In genomic region chr5:141696431-141696830, GRCh38 we compare ENCODE assay signal across 21 cellular contexts. TPM values are rescaled to one million over a fixed set of nuclear protein-coding genes. Genes with fewer than 3 reads are reported as not detected.
DNase-seq lines count a peak whose midpoint lies in the region; ATAC-seq, FAIRE-seq and TF ChIP-seq lines count a peak whose summit lies in the region.
"Had no signal": no experiment of that assay in that cellular context is flagged by ENCODE, and none has a peak within 500 bp of the region (broad histone marks: within the 10 kb centered on the region; RNA-seq: fewer than 3 reads in every experiment).

No MANE protein-coding gene starts in this region.

- no peak for ATAC-seq in IMR-90 (ENCODE audit: low read depth)
- ATAC-seq: CD8-positive, alpha-beta T cell had no signal

- in situ Hi-C loops in IMR-90 (cut with MboI; ENCODE audit: low sequenced_read_pairs) (loop anchor here (5.0 to 25.0 kb wide), 2 partner anchors 186 to 416 kb away; partner anchors contain the start of gene NDFIP1), transverse colon (cut with MboI; ENCODE audit: low pct_ligation_motif_present in 1 of 4, low pct_unique_long_range_greater_than_20kb in 1 of 4, low sequenced_read_pairs in 3 of 4) (loop anchor here (10.0 to 25.0 kb wide), 4 partner anchors 258 to 441 kb away; partner anchors contain the start of genes PCDH12 (in 1 of the 4) and RNF14 (in 1 of the 4))

- H4K8ac ChIP-seq in IMR-90 (ENCODE audit: low read depth in 2 of 2, low read length in 2 of 2) = no peak overlapping the region

- CTCF ChIA-PET in IMR-90 (lab: Yijun Ruan, JAX) = interaction anchor here (1.7 to 4.7 kb wide), 2 partner anchors 183 to 265 kb away, joined by 6 to 26 read pairs; no protein-coding TSS in a partner anchor

- no TSS peak for BruUV-seq in IMR-90 (replicated peaks; lab: Mats Ljungman, UMichigan)

- H3K23ac ChIP-seq in IMR-90 (ENCODE audit: low read depth, low read length) = peak overlapping the region; percentile 36; the same call in 1 of the 2 replicates

- H3K9me3 ChIP-seq in IMR-90 (ENCODE audit: control insufficient read depth, insufficient read depth, low read length) (no peaks in the 10 kb centered on the region), neural progenitor cell (ENCODE audit: low read depth) (no peaks in the 10 kb centered on the region), transverse colon (no peaks in the 10 kb centered on the region)

- DNase-seq in IMR-90 (no peak), neural progenitor cell (ENCODE audit: low spot score) (no peak), type B pancreatic cell (ENCODE audit: extremely low spot score, unreplicated experiment) (no peak), H54 (ENCODE audit: insufficient read length, low spot score) (no peak), transverse colon (no peak)
- no peak for DNase-seq in activated naive CD4-positive, alpha-beta T cell treated with Interleukin-2 at 50 U/mL for 16 hours
- DNase-seq: C1 segment of cervical spinal cord; CD8-positive, alpha-beta T cell; COR-L47; DMS153; DMS79 treated with DMSO at 0.1 percent for 48 hours; EL; H9 had no signal

- H3F3A ChIP-seq in neural progenitor cell (ENCODE audit: low read depth) = peaks cover 12% of the 10 kb centered on the region

- H3K18ac ChIP-seq in IMR-90 (ENCODE audit: low read depth, low read length) = no peak overlapping the region

- no peak overlapping the region for H3K4ac ChIP-seq in IMR-90 (ENCODE audit: low read depth, low read length)

- TF ChIP-seq CTCF in IMR-90 (conservative IDR thresholded peaks at IDR 0.05; ENCODE audit: low read depth, low read length) (no peak), brain (conservative IDR thresholded peaks at IDR 0.05) (no peak), neural progenitor cell (IDR thresholded peaks at IDR 0.05) (no peak), type B pancreatic cell (conservative IDR thresholded peaks at IDR 0.05) (no peak), transverse colon (IDR thresholded peaks at IDR 0.05) (no peak)

- peaks cover 62% of the 10 kb centered on the region for H3K27me3 ChIP-seq in IMR-90 (ENCODE audit: control insufficient read depth, insufficient read depth, low read length)
- H3K27me3 ChIP-seq in neural progenitor cell = peaks cover 26% of the 10 kb centered on the region
- H3K27me3 ChIP-seq in transverse colon = peaks cover 38% of the 10 kb centered on the region

- peak overlapping the region; percentile 18 for H2AK9ac ChIP-seq in IMR-90 (replicated peaks; ENCODE audit: low read depth, low read length, poor library complexity)

- H2BK5ac ChIP-seq in IMR-90 (ENCODE audit: low read depth, low read length, poor library complexity, severe bottlenecking) = no peak overlapping the region

- no peak overlapping the region for H2BK20ac ChIP-seq in IMR-90 (ENCODE audit: low read depth, low read length)

- no peak for FAIRE-seq in H54 (lab: Jason Lieb, UNC)
- FAIRE-seq: A204.1, D721Med, G401.6, GM12891 had no signal

- peak overlapping the region; percentile 44 for H2AFZ ChIP-seq in IMR-90 (replicated peaks; ENCODE audit: low read length, poor library complexity)
- H2AFZ ChIP-seq in neural progenitor cell (replicated peaks) = no peak overlapping the region
- H2AFZ ChIP-seq: GM23248 had no signal

- no peak overlapping the region for H3K14ac ChIP-seq in IMR-90 (replicated peaks; ENCODE audit: low read depth, low read length)

- no peak overlapping the region for H3K56ac ChIP-seq in IMR-90 (ENCODE audit: extremely low read depth, insufficient read depth, low read length)

- TF ChIP-seq POLR2A in IMR-90 (IDR thresholded peaks at IDR 0.05; ENCODE audit: low read depth, low read length) = no peak
- TF ChIP-seq POLR2A in H54 (IDR thresholded peaks at IDR 0.05; ENCODE audit: low read depth, low read length) = no peak
- TF ChIP-seq POLR2A in transverse colon (IDR thresholded peaks at IDR 0.05) = no peak

- no peak overlapping the region for H3K27ac ChIP-seq in IMR-90 (ENCODE audit: insufficient read depth, low read length)
- no peak overlapping the region for H3K27ac ChIP-seq in neural progenitor cell
- H3K27ac ChIP-seq in transverse colon = no peak overlapping the region
- H3K27ac ChIP-seq: GM23248, HL-60 had no signal

- H3K4me1 Mint-ChIP-seq in brain (peaks cover 67% of the 10 kb centered on the region), neural progenitor cell (peaks cover 22% of the 10 kb centered on the region), type B pancreatic cell (ENCODE audit: unreplicated experiment) (peaks cover 9% of the 10 kb centered on the region)

- no peaks in the 10 kb centered on the region; the same call in 1 of the 2 replicates for H3K4me1 ChIP-seq in IMR-90 (ENCODE audit: control insufficient read depth, insufficient read depth, low read length)
- H3K4me1 ChIP-seq in neural progenitor cell = peaks cover 16% of the 10 kb centered on the region
- H3K4me1 ChIP-seq in transverse colon = peaks cover 4 to 12% (median 4%) of the 10 kb centered on the region in 4 donors

- H3K36me3 Mint-ChIP-seq in brain (no peaks in the 10 kb centered on the region), neural progenitor cell (no peaks in the 10 kb centered on the region), type B pancreatic cell (no peaks in the 10 kb centered on the region)
- H3K36me3 Mint-ChIP-seq: CD8-positive, alpha-beta T cell had no signal

- no peaks in the 10 kb centered on the region for H3K79me1 ChIP-seq in IMR-90 (ENCODE audit: low read depth in 1 of 2, low read length in 2 of 2)

- POLR2A ChIA-PET in IMR-90 (lab: Charles Lee; ENCODE audit: unreplicated experiment) = no interaction called here

- no peak overlapping the region for H3K4me2 ChIP-seq in IMR-90 (ENCODE audit: low read depth, low read length)
- H3K4me2 ChIP-seq in neural progenitor cell = no peak overlapping the region

- no peak overlapping the region for H4K91ac ChIP-seq in IMR-90 (ENCODE audit: insufficient read depth, low read depth, low read length)

- H2BK120ac ChIP-seq in IMR-90 (ENCODE audit: low read depth, low read length) = no peak overlapping the region

- TF ChIP-seq EP300 in transverse colon (IDR thresholded peaks at IDR 0.05; ENCODE audit: low read depth) = no peak

- intact Hi-C loops in IMR-90 (cut with micrococcal nuclease) = no loop called here
- intact Hi-C loops in transverse colon (cut with DNase I; ENCODE audit: low total_unique reads) = no loop called here

- TF ChIP-seq RAD21 in IMR-90 (IDR thresholded peaks at IDR 0.05; ENCODE audit: low read length) = no peak

- no CpG with 5 or more reads among the region's 2 CpGs for WGBS in IMR-90 (ENCODE audit: extremely low coverage in 2 of 2, insufficient read length in 1 of 2), 2 experiments
- WGBS in transverse colon (ENCODE audit: low coverage in 1 of 2), 2 donors = 96% methylated on average over 2 of the region's 2 CpGs; no CpG with 5 or more reads in 1 of the 2 donors

- H4K5ac ChIP-seq in IMR-90 (ENCODE audit: low read depth, low read length) = no peak overlapping the region

- H3K27me3 Mint-ChIP-seq in brain (peaks cover 9% of the 10 kb centered on the region), neural progenitor cell (ENCODE audit: insufficient read depth, low read depth) (peaks cover 9% of the 10 kb centered on the region), type B pancreatic cell (peaks cover 85% of the 10 kb centered on the region)

- H2BK15ac ChIP-seq in IMR-90 (ENCODE audit: low read depth, low read length) = no peak overlapping the region

- H3K4me3 ChIP-seq in IMR-90 (ENCODE audit: insufficient read depth, low read depth, low read length) (no peak overlapping the region), neural progenitor cell (no peak overlapping the region), transverse colon (no peak overlapping the region)
- H3K4me3 ChIP-seq: GM23248 had no signal

- H3K27ac Mint-ChIP-seq in brain = peak overlapping the region in 3 of 5 experiments; percentile 27 to 87 (median 40)
- H3K27ac Mint-ChIP-seq in neural progenitor cell = peak overlapping the region; percentile 72
- peak overlapping the region; percentile 68 for H3K27ac Mint-ChIP-seq in type B pancreatic cell
- H3K27ac Mint-ChIP-seq: B cell; CD8-positive, alpha-beta T cell; H9 had no signal

- H3K9ac ChIP-seq in IMR-90 (ENCODE audit: low read depth, low read length) = no peak overlapping the region
- H3K9ac ChIP-seq in neural progenitor cell = no peak overlapping the region
- H3K9ac ChIP-seq: GM23248 had no signal

- H3K4me3 Mint-ChIP-seq in brain (no peak overlapping the region), neural progenitor cell (no peak overlapping the region), type B pancreatic cell (no peak overlapping the region)
- H3K4me3 Mint-ChIP-seq: B cell; CD8-positive, alpha-beta T cell; H9 had no signal

- no peaks in the 10 kb centered on the region for H3K79me2 ChIP-seq in neural progenitor cell (ENCODE audit: low read depth)

- H3K9me1 ChIP-seq in IMR-90 (ENCODE audit: insufficient read depth, low read length) = no peaks in the 10 kb centered on the region; the same call in 1 of the 2 replicates

- H3K9me3 Mint-ChIP-seq in brain = no peaks in the 10 kb centered on the region
- no peaks in the 10 kb centered on the region for H3K9me3 Mint-ChIP-seq in neural progenitor cell
- H3K9me3 Mint-ChIP-seq in type B pancreatic cell = no peaks in the 10 kb centered on the region
- H3K9me3 Mint-ChIP-seq: CD8-positive, alpha-beta T cell; H9 had no signal

- H3K36me3 ChIP-seq in IMR-90 (ENCODE audit: control insufficient read depth, insufficient read depth, low read length) (no peaks in the 10 kb centered on the region), neural progenitor cell (no peaks in the 10 kb centered on the region), transverse colon (no peaks in the 10 kb centered on the region)

- H4K20me1 ChIP-seq in IMR-90 (ENCODE audit: insufficient read depth, low read length) = no peaks in the 10 kb centered on the region; the same call in none of the 2 replicates
- no peaks in the 10 kb centered on the region for H4K20me1 ChIP-seq in neural progenitor cell (ENCODE audit: low read depth)

- no peak overlapping the region for H2AK5ac ChIP-seq in IMR-90 (ENCODE audit: low read depth, low read length)

- dilution Hi-C loops in IMR-90 (cut with HindIII; ENCODE audit: low sequenced_read_pairs, unreplicated experiment) = no loop called here

RNA-seq across cellular contexts. Expression of gene ARAP3, which starts 14.4 kb away (rescaled TPM):
- total RNA-seq in IMR-90 (2012; rRNA removed) = 1.4 and 2.2 TPM in 2 replicates
- 6.6 and 6.9 TPM in 2 replicates for polyA plus RNA-seq in IMR-90 (2012; rRNA removed)
- 3.8 and 4.4 TPM in 2 replicates for polyA plus RNA-seq in IMR-90 (2012; cell fraction: cytosol; rRNA removed)
- polyA plus RNA-seq in IMR-90 (2012; cell fraction: nucleus; rRNA removed; ENCODE audit: low replicate concordance) = 24.9 and 36.4 TPM in 2 replicates
- 3.5 TPM for polyA plus RNA-seq in brain (ENCODE audit: insufficient read depth, low read depth, low replicate concordance)
- total RNA-seq in neural progenitor cell (ENCODE audit: low replicate concordance) = 7.6 and 17.0 TPM in 2 replicates
- 8.4 and 10.2 TPM in 2 replicates for total RNA-seq in type B pancreatic cell (ENCODE audit: low replicate concordance)
- total RNA-seq in transverse colon = 1 to 10 TPM; 1.1 to 4.0 (median 3.3) TPM

RNA-seq across cellular contexts. Expression of gene FCHSD1, which starts 45.2 kb away (rescaled TPM):
- total RNA-seq in IMR-90 (2012; rRNA removed) (32.8 and 33.2 TPM in 2 replicates), neural progenitor cell (ENCODE audit: low replicate concordance) (8.7 and 17.6 TPM in 2 replicates), type B pancreatic cell (ENCODE audit: low replicate concordance) (28.5 and 29.4 TPM in 2 replicates), transverse colon (10 to 100 TPM; 26.1 to 69.9 (median 43.1) TPM)
- polyA plus RNA-seq in IMR-90 (2012; rRNA removed) (58.7 and 62.1 TPM in 2 replicates), brain (ENCODE audit: insufficient read depth, low read depth, low replicate concordance) (4.0 TPM)
- polyA plus RNA-seq in IMR-90 (2012; cell fraction: cytosol; rRNA removed) = 28.5 and 58.9 TPM in 2 replicates
- polyA plus RNA-seq in IMR-90 (2012; cell fraction: nucleus; rRNA removed; ENCODE audit: low replicate concordance) = 598 and 798 TPM in 2 replicates

RNA-seq across cellular contexts. Expression of gene RELL2, which starts 59.6 kb away (rescaled TPM):
- total RNA-seq in IMR-90 (2012; rRNA removed) = 2.2 TPM in 2 replicates
- polyA plus RNA-seq in IMR-90 (2012; rRNA removed) = 7.6 and 9.1 TPM in 2 replicates
- 6.7 and 7.8 TPM in 2 replicates for polyA plus RNA-seq in IMR-90 (2012; cell fraction: cytosol; rRNA removed)
- 18.2 and 44.0 TPM in 2 replicates for polyA plus RNA-seq in IMR-90 (2012; cell fraction: nucleus; rRNA removed; ENCODE audit: low replicate concordance)
- polyA plus RNA-seq in brain (ENCODE audit: insufficient read depth, low read depth, low replicate concordance) = 13.1 TPM
- 0.30 and 3.9 TPM in 2 replicates for total RNA-seq in neural progenitor cell (ENCODE audit: low replicate concordance)
- 6.9 and 8.1 TPM in 2 replicates for total RNA-seq in type B pancreatic cell (ENCODE audit: low replicate concordance)
- total RNA-seq in transverse colon = 10 to 100 TPM in 1 of 4 donors, 1 to 10 TPM in 3; 4.4 to 19.1 (median 7.5) TPM

RNA-seq across cellular contexts. Expression of gene HDAC3, which starts 59.8 kb away (rescaled TPM):
- total RNA-seq in IMR-90 (2012; rRNA removed) (71.7 and 84.2 TPM in 2 replicates), neural progenitor cell (ENCODE audit: low replicate concordance) (57.3 and 83.2 TPM in 2 replicates), type B pancreatic cell (ENCODE audit: low replicate concordance) (65.8 and 87.8 TPM in 2 replicates), transverse colon (10 to 100 TPM; 12.7 to 45.1 (median 40.2) TPM)
- polyA plus RNA-seq in IMR-90 (2012; rRNA removed) (78.6 and 89.7 TPM in 2 replicates), brain (ENCODE audit: insufficient read depth, low read depth, low replicate concordance) (33.7 TPM)
- 46.2 and 62.2 TPM in 2 replicates for polyA plus RNA-seq in IMR-90 (2012; cell fraction: cytosol; rRNA removed)
- 123 and 229 TPM in 2 replicates for polyA plus RNA-seq in IMR-90 (2012; cell fraction: nucleus; rRNA removed; ENCODE audit: low replicate concordance)
